In the genomic region with DNA sequence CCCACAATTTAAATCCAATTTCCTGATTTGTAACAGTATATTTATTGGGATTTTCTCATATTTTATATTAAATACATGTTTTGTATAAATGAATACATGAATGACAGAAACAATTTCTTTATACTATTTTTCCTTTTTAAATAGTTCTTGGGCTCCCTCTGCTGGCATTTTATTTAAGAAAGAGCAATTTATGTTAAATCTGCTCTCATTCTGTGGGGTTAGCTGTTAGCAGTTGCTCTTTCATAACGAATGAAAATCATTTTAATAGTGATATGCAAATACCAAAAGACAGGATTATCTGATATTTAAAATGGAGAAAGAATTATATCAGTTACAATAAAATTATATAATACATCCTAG, we compare ENCODE assay signal across 9 cellular contexts.
DNase-seq lines count a peak whose midpoint lies in the region; ATAC-seq and TF ChIP-seq lines count a peak whose summit lies in the region.
"Had no signal": no experiment of that assay in that cellular context is flagged by ENCODE, and none has a peak within 500 bp of the region (broad histone marks: within the 10 kb centered on the region; RNA-seq: fewer than 3 reads in every experiment).

No MANE protein-coding gene starts in this region.

- POLR2A ChIA-PET in RWPE1 (lab: Yijun Ruan, JAX; ENCODE audit: low non-redundant PET) = no interaction called here
- POLR2A ChIA-PET in CD4-positive, alpha-beta memory T cell (lab: Charles Lee; ENCODE audit: partially characterized antibody) = no interaction called here

- H3K27me3 ChIP-seq in CD4-positive, alpha-beta memory T cell (ENCODE audit: insufficient read depth, low read length) = no peaks in the 10 kb centered on the region
- no peaks in the 10 kb centered on the region for H3K27me3 ChIP-seq in stomach
- H3K27me3 ChIP-seq: SJCRH30 had no signal

- no peak overlapping the region for H3K4me3 ChIP-seq in CD4-positive, alpha-beta memory T cell (ENCODE audit: low read length in 2 of 2)
- H3K4me3 ChIP-seq in stomach = no peak overlapping the region
- H3K4me3 ChIP-seq: SJCRH30 had no signal

- CTCF ChIA-PET in RWPE1 (lab: Yijun Ruan, JAX) = interaction anchor here (0.6 to 1.8 kb wide), 18 partner anchors 9 to 916 kb away, joined by 3 to 9 read pairs (median 4); no protein-coding TSS in a partner anchor
- CTCF ChIA-PET in CD4-positive, alpha-beta memory T cell (lab: Charles Lee; ENCODE audit: partially characterized antibody) = interaction anchor here (1.0 to 2.2 kb wide), 9 partner anchors 10 to 511 kb away, joined by 3 to 10 read pairs (median 3); no protein-coding TSS in a partner anchor

- no peak for ATAC-seq in HG03565 (IDR thresholded peaks at IDR 0.05; ENCODE audit: unreplicated experiment)

- H3K9me3 ChIP-seq in CD4-positive, alpha-beta memory T cell (ENCODE audit: control insufficient read depth in 1 of 2, low read length in 2 of 2) = no peaks in the 10 kb centered on the region
- no peaks in the 10 kb centered on the region for H3K9me3 ChIP-seq in stomach
- H3K9me3 ChIP-seq: SJCRH30 had no signal

- intact Hi-C loops in CD4-positive, alpha-beta memory T cell (cut with micrococcal nuclease) = no loop called here
- intact Hi-C loops in stomach (cut with DNase I; ENCODE audit: low total_unique reads) = no loop called here

- 38 to 43% (median 40%) methylated on average over 1 of the region's 1 CpG for WGBS in stomach, 5 donors

- H3K27ac Mint-ChIP-seq in CD4-positive, alpha-beta memory T cell = no peak overlapping the region

- no peak for TF ChIP-seq EP300 in stomach (IDR thresholded peaks at IDR 0.05)

- peaks cover 0 to 2% (median 0%) of the 10 kb centered on the region in 4 donors for H3K4me1 Mint-ChIP-seq in CD4-positive, alpha-beta memory T cell

- H3K4me3 Mint-ChIP-seq in CD4-positive, alpha-beta memory T cell = no peak overlapping the region

- peaks cover 28 to 29% of the 10 kb centered on the region in 2 donors for H3K36me3 Mint-ChIP-seq in CD4-positive, alpha-beta memory T cell

- H3K4me1 ChIP-seq in CD4-positive, alpha-beta memory T cell (ENCODE audit: insufficient read depth, low read length) = no peaks in the 10 kb centered on the region
- peaks cover 0 to 17% (median 7%) of the 10 kb centered on the region in 4 donors for H3K4me1 ChIP-seq in stomach

- DNase-seq in AG09319 (ENCODE audit: extremely low read depth, low read depth) (no peak), HT-29 (ENCODE audit: low spot score) (peak; percentile 22), RWPE1 (ENCODE audit: low spot score) (peak; percentile 26), glomerular visceral epithelial cell (ENCODE audit: extremely low spot score) (peak; percentile 15), stomach (no peak), A172 (ENCODE audit: low spot score) (no peak)
- DNase-seq in CD4-positive, alpha-beta memory T cell = no peak

- TF ChIP-seq POLR2A in stomach (IDR thresholded peaks at IDR 0.05) = no peak

- H3K36me3 ChIP-seq in CD4-positive, alpha-beta memory T cell (ENCODE audit: insufficient read depth, low read length) = no peaks in the 10 kb centered on the region
- H3K36me3 ChIP-seq in stomach = peaks cover 6 to 56% (median 40%) of the 10 kb centered on the region in 4 donors

- TF ChIP-seq CTCF in AG09319 (IDR thresholded peaks at IDR 0.05; ENCODE audit: low read depth, low read length) (peak; percentile 45), RWPE1 (conservative IDR thresholded peaks at IDR 0.05; ENCODE audit: low read depth) (peak; percentile 12; the same call in 1 of the 2 replicates), stomach (IDR thresholded peaks at IDR 0.05) (no peak)

- no peaks in the 10 kb centered on the region for H3K27me3 Mint-ChIP-seq in CD4-positive, alpha-beta memory T cell

- H3K27ac ChIP-seq in RWPE1 (no peak overlapping the region), stomach (peak overlapping the region in 1 of 5 donors; percentile 40)
- no peak overlapping the region for H3K27ac ChIP-seq in CD4-positive, alpha-beta memory T cell (ENCODE audit: low read depth, low read length)
- H3K27ac ChIP-seq: SJCRH30 had no signal

- no peaks in the 10 kb centered on the region for H3K9me3 Mint-ChIP-seq in CD4-positive, alpha-beta memory T cell

Comparison
In these comparisons a context has a peak if more than half of its experiments do, and no peak if none do; other contexts are left out.
1. DNase-seq: peak in HT-29 (single experiment), RWPE1 (single experiment) and glomerular visceral epithelial cell (single experiment); none in AG09319 (single experiment), CD4-positive, alpha-beta memory T cell (0 of 5), stomach (single experiment) and A172 (single experiment).
2. CTCF ChIP-seq: peak in AG09319 (single experiment) and RWPE1 (single experiment); none in stomach (0 of 7).